ENCODE assay signal across 10 cellular contexts in the genomic region with DNA sequence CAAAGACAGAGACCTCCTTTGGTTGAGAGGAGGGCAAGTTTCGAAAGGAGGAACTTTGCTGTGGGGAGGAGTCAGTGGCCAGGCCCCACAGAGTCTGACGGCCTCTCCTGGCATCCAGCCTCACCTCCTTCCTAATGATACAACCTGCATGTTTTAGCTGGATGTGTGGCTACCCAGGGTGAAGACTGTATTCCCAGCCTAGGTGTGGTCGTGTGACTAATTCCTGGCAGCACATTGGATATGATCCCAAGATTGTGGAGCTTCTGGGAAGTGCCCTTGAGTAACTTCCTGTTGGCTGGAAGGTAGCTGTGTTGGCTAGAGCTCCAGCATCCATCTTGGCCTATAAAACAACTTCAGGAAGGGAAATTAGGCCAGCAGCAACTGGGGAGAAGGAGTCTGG. TPM values are rescaled to one million over a fixed set of nuclear protein-coding genes. Genes with fewer than 3 reads are reported as not detected.
DNase-seq lines count a peak whose midpoint lies in the region; ATAC-seq, FAIRE-seq and TF ChIP-seq lines count a peak whose summit lies in the region.
"Had no signal": no experiment of that assay in that cellular context is flagged by ENCODE, and none has a peak within 500 bp of the region (broad histone marks: within the 10 kb centered on the region; RNA-seq: fewer than 3 reads in every experiment).

No MANE protein-coding gene starts in this region.

- ATAC-seq in activated CD8-positive, alpha-beta T cell treated with anti-CD3 and anti-CD28 coated beads, Interleukin-2, amount 10 ng/mL, durations not matched to agents 7 days and 5 days, result no peak
- no peak for ATAC-seq in GM21367 (IDR thresholded peaks at IDR 0.05; ENCODE audit: unreplicated experiment)

- no peaks in the 10 kb centered on the region for H3K27me3 ChIP-seq in keratinocyte (ENCODE audit: control insufficient read depth, extremely low read depth, insufficient read depth, low read length)
- H3K27me3 ChIP-seq in tibial artery, result no peaks in the 10 kb centered on the region

- H3K27me3 Mint-ChIP-seq in activated CD8-positive, alpha-beta T cell treated with anti-CD3 and anti-CD28 coated beads, Interleukin-2, amount 10 ng/mL, durations not matched to agents 7 days and 5 days (ENCODE audit: low read depth), result no peaks in the 10 kb centered on the region

- peak overlapping the region; percentile 46 for H3K4me2 ChIP-seq in keratinocyte (ENCODE audit: control insufficient read depth, extremely low read depth, insufficient read depth, low read depth, low read length)

- peak; percentile 97 for FAIRE-seq in keratinocyte (lab: Jason Lieb, UNC)
- FAIRE-seq: H1 had no signal

- H3K4me3 ChIP-seq in astrocyte of the spinal cord (ENCODE audit: low read depth, low read length) (no peak overlapping the region), keratinocyte (ENCODE audit: control insufficient read depth in 2 of 3, extremely low read depth in 1 of 3, insufficient read depth in 2 of 3, low read depth in 1 of 3, low read length in 3 of 3) (no peak overlapping the region), tibial artery (no peak overlapping the region)

- peak; percentile 22 for DNase-seq in LHCN-M2 (ENCODE audit: low read depth)
- peak; percentile 51 for DNase-seq in astrocyte of the spinal cord (ENCODE audit: low read depth, low spot score)
- DNase-seq in keratinocyte (ENCODE audit: low read depth, low spot score), result peak; percentile 98
- DNase-seq in tibial artery, result peak; percentile 76
- DNase-seq in UCSD-AML1 (lab: John Stamatoyannopoulos, UW; ENCODE audit: unreplicated experiment), result no peak
- DNase-seq in NCI-H2081 treated with DMSO at 0.1 percent for 48 hours (lab: John Stamatoyannopoulos, UW), result no peak
- no peak for DNase-seq in activated CD8-positive, alpha-beta T cell treated with anti-CD3 and anti-CD28 coated beads, Interleukin-2, amount 10 ng/mL, durations not matched to agents 7 days and 5 days

- H3K4me1 Mint-ChIP-seq in activated CD8-positive, alpha-beta T cell treated with anti-CD3 and anti-CD28 coated beads, Interleukin-2, amount 10 ng/mL, durations not matched to agents 7 days and 5 days (ENCODE audit: low read depth), result peaks cover 5% of the 10 kb centered on the region

- H3K79me2 ChIP-seq in keratinocyte (ENCODE audit: control insufficient read depth, insufficient read depth, low read length), result no peaks in the 10 kb centered on the region

- dilution Hi-C loops in keratinocyte (cut with MboI; ENCODE audit: extremely low pct_ligation_motif_present, low sequenced_read_pairs), result no loop called here

- no peaks in the 10 kb centered on the region for H3K36me3 ChIP-seq in keratinocyte (ENCODE audit: control insufficient read depth in 2 of 2, extremely low read depth in 1 of 2, insufficient read depth in 2 of 2, low read length in 2 of 2)
- no peaks in the 10 kb centered on the region for H3K36me3 ChIP-seq in tibial artery

- POLR2A ChIA-PET in activated CD8-positive, alpha-beta T cell treated with anti-CD3 and anti-CD28 coated beads, Interleukin-2, amount 10 ng/mL, durations not matched to agents 7 days and 5 days (lab: Charles Lee), result interaction anchor here (0.6 kb wide), 1 partner anchor 300 kb away, joined by 3 read pairs; no protein-coding TSS in a partner anchor

- no peak for TF ChIP-seq CTCF in astrocyte of the spinal cord (IDR thresholded peaks at IDR 0.05; ENCODE audit: low read depth, low read length)
- TF ChIP-seq CTCF in keratinocyte (optimal IDR thresholded peaks at IDR 0.05 in 1 of 3, IDR thresholded peaks at IDR 0.05 in 1 of 3, conservative IDR thresholded peaks at IDR 0.05 in 1 of 3; ENCODE audit: extremely low read depth in 1 of 3, insufficient read depth in 2 of 3, low read length in 3 of 3), result no peak
- no peak for TF ChIP-seq CTCF in tibial artery (IDR thresholded peaks at IDR 0.05)

- no peaks in the 10 kb centered on the region for H3K9me1 ChIP-seq in keratinocyte (ENCODE audit: control insufficient read depth, extremely low read depth, insufficient read depth, low read length)

- H3K4me1 ChIP-seq in keratinocyte (ENCODE audit: control insufficient read depth, extremely low read depth, insufficient read depth, low read length) (peaks cover 2% of the 10 kb centered on the region), tibial artery (peaks cover 0 to 25% (median 7%) of the 10 kb centered on the region in 4 donors)

- no peaks in the 10 kb centered on the region for H3K9me3 Mint-ChIP-seq in activated CD8-positive, alpha-beta T cell treated with anti-CD3 and anti-CD28 coated beads, Interleukin-2, amount 10 ng/mL, durations not matched to agents 7 days and 5 days (ENCODE audit: insufficient read depth)
- H3K9me3 Mint-ChIP-seq: activated T-helper 1 cell treated with anti-CD3 and anti-CD28 coated beads, Interleukin-12 subunit alpha, Interleukin-12 subunit beta, Interleukin-2, Interleukin-4 antibody, amounts not matched to agents 30 ng/mL and 10 ng/mL and 1 ng/mL, durations not matched to agents 14 hours and 24 hours and 36 hours had no signal

- H4K20me1 ChIP-seq in keratinocyte (ENCODE audit: control insufficient read depth, extremely low read depth, insufficient read depth, low read length), result no peaks in the 10 kb centered on the region

- H3K9ac ChIP-seq in keratinocyte (ENCODE audit: control insufficient read depth, extremely low read depth, insufficient read depth, low read length), result no peak overlapping the region

- H3K27ac Mint-ChIP-seq in activated CD8-positive, alpha-beta T cell treated with anti-CD3 and anti-CD28 coated beads, Interleukin-2, amount 10 ng/mL, durations not matched to agents 7 days and 5 days, result no peak overlapping the region
- H3K27ac Mint-ChIP-seq: activated T-helper 1 cell treated with anti-CD3 and anti-CD28 coated beads, Interleukin-12 subunit alpha, Interleukin-12 subunit beta, Interleukin-2, Interleukin-4 antibody, amounts not matched to agents 30 ng/mL and 10 ng/mL and 1 ng/mL, durations not matched to agents 14 hours and 24 hours and 36 hours had no signal

- in situ Hi-C loops in astrocyte of the spinal cord (cut with HindIII; ENCODE audit: low sequenced_read_pairs), result no loop called here

- peak overlapping the region; percentile 82 for H2AFZ ChIP-seq in keratinocyte (ENCODE audit: control insufficient read depth, low read length)

- intact Hi-C loops in tibial artery (cut with DNase I; ENCODE audit: low total_unique reads), result no loop called here

- no peak overlapping the region for H3K4me3 Mint-ChIP-seq in activated CD8-positive, alpha-beta T cell treated with anti-CD3 and anti-CD28 coated beads, Interleukin-2, amount 10 ng/mL, durations not matched to agents 7 days and 5 days
- H3K4me3 Mint-ChIP-seq: activated T-helper 1 cell treated with anti-CD3 and anti-CD28 coated beads, Interleukin-12 subunit alpha, Interleukin-12 subunit beta, Interleukin-2, Interleukin-4 antibody, amounts not matched to agents 30 ng/mL and 10 ng/mL and 1 ng/mL, durations not matched to agents 14 hours and 24 hours and 36 hours had no signal

- no peaks in the 10 kb centered on the region for H3K36me3 Mint-ChIP-seq in activated CD8-positive, alpha-beta T cell treated with anti-CD3 and anti-CD28 coated beads, Interleukin-2, amount 10 ng/mL, durations not matched to agents 7 days and 5 days (ENCODE audit: low read depth)

- no peaks in the 10 kb centered on the region for H3K9me3 ChIP-seq in keratinocyte (ENCODE audit: control insufficient read depth, low read depth, low read length)
- no peaks in the 10 kb centered on the region for H3K9me3 ChIP-seq in tibial artery

- H3K27ac ChIP-seq in keratinocyte (ENCODE audit: control insufficient read depth, insufficient read depth, low read length) (peak overlapping the region; percentile 28), tibial artery (peak overlapping the region; percentile 10 to 58)

- CTCF ChIA-PET in activated CD8-positive, alpha-beta T cell treated with anti-CD3 and anti-CD28 coated beads, Interleukin-2, amount 10 ng/mL, durations not matched to agents 7 days and 5 days (lab: Charles Lee), result no interaction called here

RNA-seq across cellular contexts. Expression of gene LPCAT1, which starts 19.0 kb away (rescaled TPM):
- 24.8 and 30.8 TPM in 2 replicates for total RNA-seq in LHCN-M2 (2014; rRNA removed)
- polyA plus RNA-seq in LHCN-M2 (2012), result 6.3 TPM
- polyA plus RNA-seq in keratinocyte, result 25.4 to 67.3 TPM (median 32.9 TPM) in 3 replicates
- 12.0 TPM for polyA plus RNA-seq in keratinocyte (2011; ENCODE audit: low read depth)
- polyA plus RNA-seq in keratinocyte (2011; cell fraction: cytosol; rRNA removed), result 22.6 and 22.8 TPM in 2 replicates
- 65.7 and 66.3 TPM in 2 replicates for polyA plus RNA-seq in keratinocyte (2011; cell fraction: nucleus; rRNA removed)
- polyA plus RNA-seq in keratinocyte (2012; ENCODE audit: low replicate concordance), result 15.3 and 34.5 TPM in 2 replicates
- polyA minus RNA-seq in keratinocyte, result 27.9 to 30.0 TPM (median 28.5 TPM) in 3 replicates
- 28.4 TPM for polyA minus RNA-seq in keratinocyte (2011; cell fraction: cytosol; rRNA and poly(A)+ RNA removed)
- polyA minus RNA-seq in keratinocyte (2011; cell fraction: nucleus; rRNA and poly(A)+ RNA removed), result 49.3 and 57.1 TPM in 2 replicates
- total RNA-seq in activated CD8-positive, alpha-beta T cell treated with anti-CD3 and anti-CD28 coated beads, Interleukin-2, amount 10 ng/mL, durations not matched to agents 7 days and 5 days, result 10 to 100 TPM; 60.8 to 68.3 TPM

Comparison
In these comparisons a context has a peak if more than half of its experiments do, and no peak if none do; other contexts are left out.
1. DNase-seq: peak in LHCN-M2 (single experiment), astrocyte of the spinal cord (single experiment), keratinocyte (single experiment) and tibial artery (2 of 2); none in UCSD-AML1 (single experiment), NCI-H2081 treated with DMSO at 0.1 percent for 48 hours (single experiment) and activated CD8-positive, alpha-beta T cell treated with anti-CD3 and anti-CD28 coated beads, Interleukin-2, amount 10 ng/mL, durations not matched to agents 7 days and 5 days (single experiment).